In genomic region chr18:80231616-80232015, GRCh38 we compare ENCODE assay signal across 22 cellular contexts. TPM values are rescaled to one million over a fixed set of nuclear protein-coding genes. Genes with fewer than 3 reads are reported as not detected.
DNase-seq lines count a peak whose midpoint lies in the region; ATAC-seq, FAIRE-seq and TF ChIP-seq lines count a peak whose summit lies in the region.
"Had no signal": no experiment of that assay in that cellular context is flagged by ENCODE, and none has a peak within 500 bp of the region (broad histone marks: within the 10 kb centered on the region; RNA-seq: fewer than 3 reads in every experiment).

No MANE protein-coding gene starts in this region.

- H3K9me3 Mint-ChIP-seq in astrocyte (ENCODE audit: unreplicated experiment) (peaks cover 9% of the 10 kb centered on the region), osteocyte (ENCODE audit: unreplicated experiment) (no peaks in the 10 kb centered on the region)
- H3K9me3 Mint-ChIP-seq: CD8-positive, alpha-beta T cell; H9 had no signal

- H3K4me3 ChIP-seq in astrocyte (ENCODE audit: insufficient read depth, low read depth, low read length) (no peak overlapping the region), transverse colon (no peak overlapping the region)
- H3K4me3 ChIP-seq: BLaER1, GM23338 had no signal

- peak; percentile 7 for DNase-seq in AG20443 (ENCODE audit: low spot score)
- peak; percentile 24 for DNase-seq in D721Med (ENCODE audit: insufficient read length, low spot score)
- DNase-seq in astrocyte (ENCODE audit: low read depth), result no peak
- peak; percentile 67 for DNase-seq in osteocyte (ENCODE audit: extremely low spot score, unreplicated experiment)
- no peak for DNase-seq in stimulated activated CD8-positive, alpha-beta memory T cell treated with anti-CD3 and anti-CD28 coated beads, Interleukin-4, amount 100 ng/mL, for 48 hours
- no peak for DNase-seq in transverse colon
- DNase-seq: Caco-2; CD4-positive, CD25-positive, alpha-beta regulatory T cell; CD8-positive, alpha-beta T cell; DMS 273 treated with DMSO at 0.1 percent for 48 hours; DMS79; GF-D8; H9 had no signal

- H3K4me2 ChIP-seq in astrocyte (ENCODE audit: low read length), result no peak overlapping the region
- H3K4me2 ChIP-seq: BLaER1, GM23338 had no signal

- TF ChIP-seq POLR2A in transverse colon (IDR thresholded peaks at IDR 0.05), result no peak

- TF ChIP-seq CTCF in D721Med (IDR thresholded peaks at IDR 0.05; ENCODE audit: insufficient read depth, missing control alignments) (no peak), astrocyte (IDR thresholded peaks at IDR 0.05; ENCODE audit: insufficient read depth, low read depth, low read length) (no peak), osteocyte (IDR thresholded peaks at IDR 0.05) (no peak), transverse colon (IDR thresholded peaks at IDR 0.05) (no peak)

- H3K4me3 Mint-ChIP-seq in astrocyte (ENCODE audit: unreplicated experiment), result no peak overlapping the region
- no peak overlapping the region for H3K4me3 Mint-ChIP-seq in osteocyte (ENCODE audit: unreplicated experiment)
- H3K4me3 Mint-ChIP-seq: B cell; CD4-positive, CD25-positive, alpha-beta regulatory T cell; CD8-positive, alpha-beta T cell; GM23338; H9 had no signal

- no peak overlapping the region for H3K9ac ChIP-seq in astrocyte (ENCODE audit: low read length)
- H3K9ac ChIP-seq: BLaER1 had no signal

- H4K20me1 ChIP-seq in astrocyte (ENCODE audit: insufficient read depth, low read length), result peaks cover 36% of the 10 kb centered on the region
- H4K20me1 ChIP-seq: BLaER1 had no signal

- H3K9me3 ChIP-seq in astrocyte (ENCODE audit: insufficient read depth, low read depth, low read length), result no peaks in the 10 kb centered on the region
- H3K9me3 ChIP-seq in transverse colon, result no peaks in the 10 kb centered on the region
- H3K9me3 ChIP-seq: BLaER1, Caco-2 had no signal

- peak overlapping the region; percentile 15 for H3K27ac Mint-ChIP-seq in astrocyte (ENCODE audit: unreplicated experiment)
- no peak overlapping the region for H3K27ac Mint-ChIP-seq in osteocyte (ENCODE audit: unreplicated experiment)
- H3K27ac Mint-ChIP-seq: B cell; CD4-positive, CD25-positive, alpha-beta regulatory T cell; CD8-positive, alpha-beta T cell; GM23338 had no signal

- H3K4me1 ChIP-seq in astrocyte (ENCODE audit: insufficient read depth, low read length) (no peaks in the 10 kb centered on the region), transverse colon (no peaks in the 10 kb centered on the region)
- H3K4me1 ChIP-seq: Caco-2 had no signal

- in situ Hi-C loops in transverse colon (cut with MboI; ENCODE audit: low pct_ligation_motif_present in 1 of 4, low pct_unique_long_range_greater_than_20kb in 1 of 4, low sequenced_read_pairs in 3 of 4), result no loop called here

- FAIRE-seq in D721Med (lab: Jason Lieb, UNC) (no peak), astrocyte (lab: Jason Lieb, UNC) (no peak)
- FAIRE-seq: GM12892, GM19239 had no signal

- ATAC-seq in HG03378 (IDR thresholded peaks at IDR 0.05; ENCODE audit: unreplicated experiment) (no peak), GM21360 (IDR thresholded peaks at IDR 0.05; ENCODE audit: unreplicated experiment) (no peak)
- ATAC-seq: CD8-positive, alpha-beta T cell; GM23338; HCT116 had no signal

- peaks cover 4% of the 10 kb centered on the region for H3K4me1 Mint-ChIP-seq in astrocyte (ENCODE audit: low read depth, unreplicated experiment)
- H3K4me1 Mint-ChIP-seq in osteocyte (ENCODE audit: unreplicated experiment), result peaks cover 2% of the 10 kb centered on the region
- H3K4me1 Mint-ChIP-seq: B cell; CD4-positive, CD25-positive, alpha-beta regulatory T cell had no signal

- no peak overlapping the region for H3K27ac ChIP-seq in astrocyte (ENCODE audit: low read depth, low read length)
- no peak overlapping the region for H3K27ac ChIP-seq in transverse colon
- H3K27ac ChIP-seq: BLaER1, C4-2B had no signal

- TF ChIP-seq EP300 in transverse colon (IDR thresholded peaks at IDR 0.05; ENCODE audit: low read depth), result no peak

- no peaks in the 10 kb centered on the region for H3K27me3 Mint-ChIP-seq in astrocyte (ENCODE audit: low read depth, unreplicated experiment)
- H3K27me3 Mint-ChIP-seq in osteocyte (ENCODE audit: unreplicated experiment), result peaks cover 5% of the 10 kb centered on the region

- peaks cover 16% of the 10 kb centered on the region for H3K36me3 Mint-ChIP-seq in astrocyte (ENCODE audit: low read depth, unreplicated experiment)
- H3K36me3 Mint-ChIP-seq in osteocyte (ENCODE audit: unreplicated experiment), result no peaks in the 10 kb centered on the region
- H3K36me3 Mint-ChIP-seq: CD4-positive, CD25-positive, alpha-beta regulatory T cell; CD8-positive, alpha-beta T cell had no signal

- intact Hi-C loops in transverse colon (cut with DNase I; ENCODE audit: low total_unique reads), result no loop called here

- H3K79me2 ChIP-seq in astrocyte (ENCODE audit: insufficient read depth, low read length), result peaks cover 6% of the 10 kb centered on the region

- H3K27me3 ChIP-seq in astrocyte (ENCODE audit: insufficient read depth, low read length), result no peaks in the 10 kb centered on the region
- no peaks in the 10 kb centered on the region for H3K27me3 ChIP-seq in transverse colon
- H3K27me3 ChIP-seq: BLaER1 had no signal

- H2AFZ ChIP-seq in astrocyte (ENCODE audit: low read depth, low read length), result no peak overlapping the region
- H2AFZ ChIP-seq: GM23338 had no signal

- WGBS in transverse colon (ENCODE audit: low coverage in 1 of 2), 2 donors, result 87% methylated on average over 7 of the region's 7 CpGs; no CpG with 5 or more reads in 1 of the 2 donors

- H3K36me3 ChIP-seq in astrocyte (ENCODE audit: insufficient read depth, low read length) (no peaks in the 10 kb centered on the region), transverse colon (no peaks in the 10 kb centered on the region)
- H3K36me3 ChIP-seq: BLaER1 had no signal

RNA-seq across cellular contexts. Expression of gene PARD6G, which starts 15.7 kb away (rescaled TPM):
- total RNA-seq in astrocyte (26.9 and 29.6 TPM in 2 replicates), osteocyte (16.5 and 18.9 TPM in 2 replicates), transverse colon (1 to 10 TPM in 2 of 4 donors, under 1 TPM in 2; 0.40 to 3.3 (median 1.3) TPM)
- total RNA-seq: B cell had no signal

Comparison
In these comparisons a context has a peak if more than half of its experiments do, and no peak if none do; other contexts are left out.
1. DNase-seq: peak in AG20443 (single experiment), D721Med (single experiment) and osteocyte (single experiment); none in astrocyte (single experiment), stimulated activated CD8-positive, alpha-beta memory T cell treated with anti-CD3 and anti-CD28 coated beads, Interleukin-4, amount 100 ng/mL, for 48 hours (single experiment) and transverse colon (single experiment).